38 cellular contexts compared by ENCODE assay signal in genomic region chr7:34664757-34665156, GRCh38. TPM values are rescaled to one million over a fixed set of nuclear protein-coding genes. Genes with fewer than 3 reads are reported as not detected.
"Had no signal": no experiment of that assay in that cellular context is flagged by ENCODE, and none has a peak within 500 bp of the region (broad histone marks: within the 10 kb centered on the region; RNA-seq: fewer than 3 reads in every experiment).

No MANE protein-coding gene starts in this region.

- H3K9me3 ChIP-seq: MG63 had no signal

- H3K36me3 ChIP-seq: MG63 had no signal

- H3K27me3 ChIP-seq: MG63 had no signal

- DNase-seq: Karpas-422, Kasumi-1, MG63, MV-4-11, NCI-H1048, NCI-H1092, NCI-H1092 treated with DMSO at 0.1 percent for 48 hours, NCI-H1105, NCI-H1105 treated with DMSO at 0.1 percent for 48 hours, NCI-H1417, NCI-H1417 treated with DMSO at 0.1 percent for 48 hours, NCI-H1436, NCI-H1436 treated with DMSO at 0.1 percent for 48 hours, NCI-H146, NCI-H1694, NCI-H1694 treated with DMSO at 0.1 percent for 48 hours, NCI-H187, NCI-H187 treated with DMSO at 0.1 percent for 48 hours, NCI-H1930, NCI-H2029, NCI-H2029 treated with DMSO at 0.1 percent for 48 hours, NCI-H2081, NCI-H2081 treated with DMSO at 0.1 percent for 48 hours, NCI-H2107, NCI-H2171, NCI-H2171 treated with DMSO at 0.1 percent for 48 hours, NCI-H2227 treated with DMSO at 0.1 percent for 48 hours, NCI-H226, NCI-H345, NCI-H446, NCI-H446 treated with DMSO at 0.1 percent for 48 hours, NCI-H510A, NCI-H510A treated with DMSO at 0.1 percent for 48 hours had no signal

- H3K4me2 ChIP-seq: KMS-11 had no signal

- H3K4me3 ChIP-seq: MG63 had no signal

- H3K9ac ChIP-seq: KMS-11 had no signal

- H3K27ac ChIP-seq: KMS-11 had no signal

RNA-seq across cellular contexts. Expression of gene NPSR1, which starts 6.7 kb away (rescaled TPM):
- total RNA-seq: LHCN-M2, M059J, MCF 10A, NCI-H460 had no signal
